ENCODE assay signal across 22 cellular contexts in the genomic region with DNA sequence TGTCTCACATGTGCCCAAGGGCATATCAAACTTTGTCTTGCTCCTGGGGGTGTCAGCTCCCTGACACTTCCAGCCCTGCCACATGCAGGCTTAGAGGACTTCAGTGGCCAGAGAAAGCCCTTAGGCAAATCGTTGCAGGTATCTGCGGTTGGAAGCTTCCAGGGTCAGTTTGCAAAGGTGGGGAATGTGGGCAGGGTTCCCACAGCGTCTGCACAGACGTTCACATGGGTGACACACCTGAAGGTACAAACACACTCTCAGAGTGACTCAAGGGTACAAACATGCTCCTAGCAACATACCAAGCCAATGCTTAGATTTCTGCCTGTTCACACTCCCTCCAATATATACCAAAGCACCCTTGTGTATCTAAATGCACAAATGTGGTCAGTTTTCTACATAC. TPM values are rescaled to one million over a fixed set of nuclear protein-coding genes. Genes with fewer than 3 reads are reported as not detected.
"Had no signal": no experiment of that assay in that cellular context is flagged by ENCODE, and none has a peak within 500 bp of the region (broad histone marks: within the 10 kb centered on the region; RNA-seq: fewer than 3 reads in every experiment).

No MANE protein-coding gene starts in this region.

- FAIRE-seq: islet of Langerhans had no signal

- H3K27me3 ChIP-seq: right lobe of liver, testis, vagina had no signal

- H3K4me3 ChIP-seq: breast epithelium, esophagus squamous epithelium, right lobe of liver, testis, vagina had no signal

- H3K27ac ChIP-seq: breast epithelium, epithelial cell of prostate, esophagus squamous epithelium, right lobe of liver, testis, vagina had no signal

- DNase-seq: activated B cell treated with CpG ODN at 0.5 μM for 24 hours; activated CD4-positive, alpha-beta T cell treated with anti-CD3 and anti-CD28 coated beads, Interleukin-2, amount 50 U/mL, for 1 hour; activated CD8-positive, alpha-beta memory T cell treated with anti-CD3 and anti-CD28 coated beads, Interleukin-2, amount 10 ng/mL, durations not matched to agents 7 days and 5 days; activated CD8-positive, alpha-beta T cell treated with anti-CD3 and anti-CD28 coated beads, Interleukin-2, amount 10 ng/mL, durations not matched to agents 7 days and 5 days; activated T-cell treated with anti-CD3 and anti-CD28 coated beads, Interleukin-2, amount 50 U/mL, for 48 hours; esophagus squamous epithelium; foreskin melanocyte; glutamatergic neuron; left cardiac atrium; natural killer cell; stimulated activated CD4-positive, alpha-beta T cell treated with anti-CD3 and anti-CD28 coated beads, Interleukin-12 subunit alpha, Interleukin-12 subunit beta, amount 100 ng/mL, for 4 hours; stimulated activated CD4-positive, alpha-beta T cell treated with anti-CD3 and anti-CD28 coated beads, Interleukin-4, amount 100 ng/mL, for 1 hour; stimulated activated naive CD8-positive, alpha-beta T cell treated with anti-CD3 and anti-CD28 coated beads, Interleukin-15, Interleukin-2, amounts not matched to agents 100 U/mL and 50 U/mL, for 24 hours; testis had no signal

- H3K36me3 ChIP-seq: breast epithelium, esophagus squamous epithelium, right lobe of liver, vagina had no signal

- H3K9me3 ChIP-seq: breast epithelium, esophagus squamous epithelium, right lobe of liver, testis, vagina had no signal

- ATAC-seq: activated CD8-positive, alpha-beta memory T cell treated with anti-CD3 and anti-CD28 coated beads, Interleukin-2, amount 10 ng/mL, durations not matched to agents 7 days and 5 days; activated CD8-positive, alpha-beta T cell treated with anti-CD3 and anti-CD28 coated beads, Interleukin-2, amount 10 ng/mL, durations not matched to agents 7 days and 5 days; activated naive CD4-positive, alpha-beta T cell treated with anti-CD3 and anti-CD28 coated beads, Interleukin-2, amount 50 U/mL, for 72 hours; left cardiac atrium; natural killer cell; stimulated activated naive CD8-positive, alpha-beta T cell treated with anti-CD3 and anti-CD28 coated beads, Interleukin-15, Interleukin-2, amounts not matched to agents 100 U/mL and 50 U/mL, for 24 hours had no signal

- H3K4me1 ChIP-seq: breast epithelium, esophagus squamous epithelium, right lobe of liver, testis, vagina had no signal

RNA-seq across cellular contexts. Expression of a gene that starts 30.0 kb away (rescaled TPM):
- total RNA-seq: activated B cell treated with CpG ODN at 0.5 μM for 24 hours, mononuclear cell, skeletal muscle tissue, vagina had no signal
